In the genomic region with DNA sequence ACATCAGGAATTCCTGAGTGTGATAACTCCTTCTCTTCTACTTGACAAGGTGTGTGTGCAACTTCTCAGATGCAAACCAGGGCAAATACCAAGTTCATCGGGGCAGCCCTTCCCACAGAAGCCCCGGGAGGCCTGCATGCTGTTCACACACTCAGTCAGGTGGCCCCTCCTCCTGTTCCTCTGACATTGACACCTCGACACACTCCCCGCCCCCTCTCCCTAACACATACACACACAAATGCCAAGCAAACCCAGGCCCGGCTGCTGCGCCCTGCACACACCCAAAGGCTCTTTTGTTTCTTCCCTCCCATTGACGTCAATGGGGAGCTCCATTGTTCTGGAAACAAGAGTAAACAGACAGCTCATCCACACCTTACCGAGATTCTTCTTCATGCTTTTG, we compare ENCODE assay signal across 8 cellular contexts. TPM values are rescaled to one million over a fixed set of nuclear protein-coding genes. Genes with fewer than 3 reads are reported as not detected.
A peak's percentile ranks its signal among the peaks of the same experiment; 100 is the strongest.
DNase-seq lines count a peak whose midpoint lies in the region; ATAC-seq and TF ChIP-seq lines count a peak whose summit lies in the region.

No MANE protein-coding gene starts in this region.

- no peak overlapping the region for H3K4me3 ChIP-seq in esophagus (ENCODE audit: low read depth in 1 of 2, low read length in 2 of 2)
- no peak overlapping the region for H3K4me3 ChIP-seq in parathyroid adenoma (ENCODE audit: low read depth, low read length)

- H3K4me2 ChIP-seq in parathyroid adenoma (ENCODE audit: low read length): peak overlapping the region; percentile 27

- H3K27me3 ChIP-seq in esophagus (ENCODE audit: control insufficient read depth in 1 of 2, insufficient read depth in 2 of 2, low read length in 2 of 2) (no peaks in the 10 kb centered on the region), parathyroid adenoma (ENCODE audit: control insufficient read depth, insufficient read depth, low read length) (no peaks in the 10 kb centered on the region)

- peaks cover 9% of the 10 kb centered on the region for H3K79me2 ChIP-seq in parathyroid adenoma

- H3K9me3 ChIP-seq in T-helper 17 cell (ENCODE audit: control insufficient read depth, low read length, poor library complexity, severe bottlenecking): no peaks in the 10 kb centered on the region
- H3K9me3 ChIP-seq in esophagus (ENCODE audit: control insufficient read depth in 2 of 2, insufficient read depth in 1 of 2, low read depth in 1 of 2, low read length in 1 of 2): no peaks in the 10 kb centered on the region
- no peaks in the 10 kb centered on the region for H3K9me3 ChIP-seq in parathyroid adenoma (ENCODE audit: control insufficient read depth, low read length)

- H3K27me3 Mint-ChIP-seq in T-helper 17 cell: peaks cover 10% of the 10 kb centered on the region

- peaks cover 29% of the 10 kb centered on the region for H3K4me1 Mint-ChIP-seq in T-helper 17 cell

- no peak for TF ChIP-seq CTCF in parathyroid adenoma (IDR thresholded peaks at IDR 0.05)

- H3K27ac Mint-ChIP-seq in T-helper 17 cell: peak overlapping the region; percentile 95

- DNase-seq in activated T-cell treated with anti-CD3 and anti-CD28 coated beads for 24 hours (ENCODE audit: low read depth) (peak; percentile 14), activated T-cell treated with anti-CD3 and anti-CD28 coated beads for 4 hours (no peak), T-helper 17 cell (no peak), RKO (ENCODE audit: low spot score) (no peak)

- H3K4me3 Mint-ChIP-seq in T-helper 17 cell: peak overlapping the region; percentile 97

- H3K36me3 ChIP-seq in esophagus (ENCODE audit: control insufficient read depth in 2 of 2, insufficient read depth in 2 of 2, low read length in 1 of 2) (no peaks in the 10 kb centered on the region), parathyroid adenoma (ENCODE audit: control insufficient read depth, insufficient read depth, low read length) (no peaks in the 10 kb centered on the region)

- H3K4me1 ChIP-seq in esophagus (ENCODE audit: control insufficient read depth in 2 of 2, insufficient read depth in 2 of 2, low read length in 1 of 2) (peaks cover 4 to 25% of the 10 kb centered on the region in 2 donors), parathyroid adenoma (peaks cover 13% of the 10 kb centered on the region)

- H3K27ac ChIP-seq in esophagus (ENCODE audit: low read depth in 2 of 2, low read length in 1 of 2): peak overlapping the region; percentile 96 to 98
- no peak overlapping the region for H3K27ac ChIP-seq in parathyroid adenoma

- WGBS in esophagus, 2 donors: 32 to 36% methylated on average over 8 of the region's 8 CpGs

- ATAC-seq in T-helper 17 cell (no peak), GM18858 (IDR thresholded peaks at IDR 0.05; ENCODE audit: unreplicated experiment) (no peak), GM21360 (IDR thresholded peaks at IDR 0.05; ENCODE audit: unreplicated experiment) (no peak)

- H2AFZ ChIP-seq in parathyroid adenoma: no peak overlapping the region

- peaks cover 2% of the 10 kb centered on the region for H3K36me3 Mint-ChIP-seq in T-helper 17 cell (ENCODE audit: low read depth)

- H3K9ac ChIP-seq in parathyroid adenoma: no peak overlapping the region

RNA-seq across cellular contexts. Expression of a gene that starts 1.7 kb away (rescaled TPM):
- total RNA-seq in T-helper 17 cell: 10 to 100 TPM; 40.7 to 40.8 TPM
- 10 to 100 TPM in 1 of 2 donors, 1 to 10 TPM in 1; 4.9 to 12.6 TPM for polyA plus RNA-seq in esophagus

RNA-seq across cellular contexts. Expression of a gene that starts 30.2 kb away (rescaled TPM):
- 1 to 10 TPM; 8.9 to 9.3 TPM for total RNA-seq in T-helper 17 cell
- 1 to 10 TPM; 3.2 to 4.8 TPM for polyA plus RNA-seq in esophagus

RNA-seq across cellular contexts. Expression of a gene that starts 50.2 kb away (rescaled TPM):
- 1 to 10 TPM in 1 of 2 donors, under 1 TPM in 1; 0.47 to 1.3 TPM for total RNA-seq in T-helper 17 cell
- polyA plus RNA-seq in esophagus: 1 to 10 TPM; 2.5 to 3.0 TPM
